Comparison of ENCODE assay signal across 8 cellular contexts in the genomic region with DNA sequence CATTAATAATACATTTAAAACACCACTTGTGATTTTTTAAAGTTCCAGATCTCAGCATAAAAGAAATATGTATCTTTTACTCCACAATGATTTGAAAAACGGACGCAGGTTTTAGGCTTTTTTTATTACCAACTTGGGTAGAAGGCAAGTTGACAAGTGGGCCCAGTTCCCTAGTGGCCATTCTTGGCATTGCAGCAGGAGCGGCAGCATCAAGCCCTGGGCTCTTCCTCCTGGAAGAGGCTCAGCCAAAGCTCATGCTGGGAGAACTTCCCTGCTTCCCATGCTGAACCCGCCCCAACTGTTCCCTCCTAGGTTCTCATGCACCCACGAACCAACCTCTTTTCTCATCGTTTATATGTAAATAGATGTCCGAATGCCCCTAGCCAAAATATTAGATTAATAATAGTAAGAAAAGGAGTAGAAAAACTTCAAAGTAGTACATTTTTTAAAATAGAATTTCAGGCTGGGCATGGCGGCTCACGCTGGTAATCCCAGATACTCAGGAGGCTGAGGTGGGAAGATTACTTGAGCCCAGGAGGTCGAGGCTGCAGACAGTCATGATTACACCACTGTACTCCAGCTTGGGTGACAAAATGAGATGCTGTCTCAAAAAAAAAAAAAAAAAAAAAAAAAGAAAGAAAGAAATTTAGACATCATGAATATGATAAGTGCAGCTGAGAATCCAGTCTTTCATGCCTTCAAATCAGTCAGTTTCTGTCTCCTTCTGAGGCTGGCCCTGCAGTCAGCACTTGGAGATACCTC. TPM values are rescaled to one million over a fixed set of nuclear protein-coding genes. Genes with fewer than 3 reads are reported as not detected.
DNase-seq lines count a peak whose midpoint lies in the region; ATAC-seq and TF ChIP-seq lines count a peak whose summit lies in the region.

No MANE protein-coding gene starts in this region.

- CTCF ChIA-PET in AG04449 (lab: Yijun Ruan, JAX): interaction anchor here (0.7 to 1.5 kb wide), 5 partner anchors 16 to 90 kb away, joined by 3 to 6 read pairs (median 4); no protein-coding TSS in a partner anchor
- CTCF ChIA-PET in activated CD8-positive, alpha-beta T cell treated with anti-CD3 and anti-CD28 coated beads for 36 hours (lab: Charles Lee): interaction anchor here (0.9 to 3.5 kb wide), 18 partner anchors 10 to 141 kb away, joined by 3 to 26 read pairs (median 6); a partner anchor contains a TSS

- intact Hi-C loops in activated CD8-positive, alpha-beta T cell treated with anti-CD3 and anti-CD28 coated beads for 36 hours (cut with micrococcal nuclease): loop anchor here (2.0 to 5.0 kb wide), 3 partner anchors 14 to 71 kb away; no protein-coding TSS in a partner anchor

- H3K27me3 Mint-ChIP-seq in activated CD8-positive, alpha-beta T cell treated with anti-CD3 and anti-CD28 coated beads for 36 hours: no peaks in the 10 kb centered on the region

- peak overlapping the region; percentile 51 for H3K4me3 Mint-ChIP-seq in activated CD8-positive, alpha-beta T cell treated with anti-CD3 and anti-CD28 coated beads for 36 hours

- POLR2A ChIA-PET in AG04449 (lab: Yijun Ruan, JAX): no interaction called here
- POLR2A ChIA-PET in activated CD8-positive, alpha-beta T cell treated with anti-CD3 and anti-CD28 coated beads for 36 hours (lab: Charles Lee): interaction anchor here (0.8 to 9.9 kb wide), 9 partner anchors 12 to 134 kb away, joined by 3 to 94 read pairs (median 5); a partner anchor contains a TSS

- peaks cover 61% of the 10 kb centered on the region for H3K4me1 Mint-ChIP-seq in activated CD8-positive, alpha-beta T cell treated with anti-CD3 and anti-CD28 coated beads for 36 hours (ENCODE audit: low read depth)

- no peak for DNase-seq in AG04449 (ENCODE audit: low read depth, low spot score)
- DNase-seq in GM13977 (ENCODE audit: low spot score): no peak
- DNase-seq in LoVo (ENCODE audit: low spot score): peak; percentile 36
- peak; percentile 66 for DNase-seq in activated CD8-positive, alpha-beta T cell treated with anti-CD3 and anti-CD28 coated beads for 36 hours
- peak; percentile 16 to 53 for DNase-seq in foreskin fibroblast
- peak; percentile 64 for DNase-seq in stimulated activated CD4-positive, alpha-beta T cell treated with anti-CD3 and anti-CD28 coated beads, Interleukin-15, amount 100 ng/mL, for 24 hours
- no peak for DNase-seq in COLO829 (ENCODE audit: low spot score)

- ATAC-seq in activated CD8-positive, alpha-beta T cell treated with anti-CD3 and anti-CD28 coated beads for 36 hours: no peak
- ATAC-seq in GM19328 (IDR thresholded peaks at IDR 0.05; ENCODE audit: unreplicated experiment): no peak

- in situ Hi-C loops in GM13977 (cut with MboI; ENCODE audit: low pct_unique_long_range_greater_than_20kb, low sequenced_read_pairs, unreplicated experiment): no loop called here

- H3K36me3 Mint-ChIP-seq in activated CD8-positive, alpha-beta T cell treated with anti-CD3 and anti-CD28 coated beads for 36 hours (ENCODE audit: low read depth): no peaks in the 10 kb centered on the region

- peak overlapping the region; percentile 97 for H3K27ac Mint-ChIP-seq in activated CD8-positive, alpha-beta T cell treated with anti-CD3 and anti-CD28 coated beads for 36 hours

- H3K9me3 Mint-ChIP-seq in activated CD8-positive, alpha-beta T cell treated with anti-CD3 and anti-CD28 coated beads for 36 hours: no peaks in the 10 kb centered on the region

- no peak overlapping the region for H3K4me3 ChIP-seq in AG04449 (ENCODE audit: low read depth, low read length)
- no peak overlapping the region for H3K4me3 ChIP-seq in foreskin fibroblast (ENCODE audit: low read depth in 1 of 2, low read length in 2 of 2)

- TF ChIP-seq CTCF in AG04449 (IDR thresholded peaks at IDR 0.05; ENCODE audit: insufficient read depth, low read length, missing control alignments): peak; percentile 53
- TF ChIP-seq CTCF in GM13977 (IDR thresholded peaks at IDR 0.05; ENCODE audit: extremely low read depth, insufficient read depth, missing control alignments): peak; percentile 68
- peak; percentile 98 for TF ChIP-seq CTCF in activated CD8-positive, alpha-beta T cell treated with anti-CD3 and anti-CD28 coated beads for 36 hours (IDR thresholded peaks at IDR 0.05)
- TF ChIP-seq CTCF in foreskin fibroblast (IDR thresholded peaks at IDR 0.05; ENCODE audit: low read depth, low read length): peak; percentile 63

RNA-seq across cellular contexts. Expression of a gene that starts 18.2 kb away (rescaled TPM):
- total RNA-seq in activated CD8-positive, alpha-beta T cell treated with anti-CD3 and anti-CD28 coated beads for 36 hours: 10 to 100 TPM; 50.9 to 53.6 TPM

Comparison
In these comparisons a context has a peak if more than half of its experiments do, and no peak if none do; other contexts are left out.
1. DNase-seq: peak in LoVo (single experiment), activated CD8-positive, alpha-beta T cell treated with anti-CD3 and anti-CD28 coated beads for 36 hours (single experiment), foreskin fibroblast (2 of 2) and stimulated activated CD4-positive, alpha-beta T cell treated with anti-CD3 and anti-CD28 coated beads, Interleukin-15, amount 100 ng/mL, for 24 hours (single experiment); none in AG04449 (single experiment), GM13977 (single experiment) and COLO829 (single experiment).
2. Peak in every context shown above with its lines, with median percentiles within 50 percentile points of each other: CTCF ChIP-seq.